15 cellular contexts compared by ENCODE assay signal in genomic region chr5:5738797-5739489, GRCh38.
DNase-seq lines count a peak whose midpoint lies in the region; ATAC-seq, FAIRE-seq and TF ChIP-seq lines count a peak whose summit lies in the region.
"Had no signal": no experiment of that assay in that cellular context is flagged by ENCODE, and none has a peak within 500 bp of the region (broad histone marks: within the 10 kb centered on the region; RNA-seq: fewer than 3 reads in every experiment).

No MANE protein-coding gene starts in this region.

- no peaks in the 10 kb centered on the region for H3K79me2 ChIP-seq in neural progenitor cell (ENCODE audit: low read depth)

- peaks cover 0 to 16% of the 10 kb centered on the region in 2 donors for H3K36me3 Mint-ChIP-seq in activated naive CD4-positive, alpha-beta T cell treated with anti-CD3 and anti-CD28 coated beads, Interleukin-2, amount 50 U/mL, for 72 hours
- H3K36me3 Mint-ChIP-seq in neural progenitor cell: no peaks in the 10 kb centered on the region

- no peak overlapping the region for H3K4me2 ChIP-seq in neural progenitor cell

- H3K36me3 ChIP-seq in SJCRH30: no peaks in the 10 kb centered on the region
- no peaks in the 10 kb centered on the region for H3K36me3 ChIP-seq in neural progenitor cell
- H3K36me3 ChIP-seq: spleen, upper lobe of left lung had no signal

- no peaks in the 10 kb centered on the region for H3K27me3 Mint-ChIP-seq in neural progenitor cell (ENCODE audit: insufficient read depth, low read depth)

- DNase-seq in GM18507 (ENCODE audit: extremely low spot score, insufficient read length, low read depth) (no peak), SJCRH30 (no peak), neural progenitor cell (ENCODE audit: low spot score) (no peak), left colon (no peak)
- no peak for DNase-seq in activated naive CD4-positive, alpha-beta T cell treated with anti-CD3 and anti-CD28 coated beads, Interleukin-2, amount 50 U/mL, for 72 hours (ENCODE audit: low spot score in 2 of 2)
- DNase-seq: effector CD8-positive, alpha-beta T cell; MM.1S; NCI-H446 treated with DMSO at 0.1 percent for 48 hours; RPMI8226; spleen; upper lobe of left lung had no signal

- intact Hi-C loops in left colon (cut with DNase I, micrococcal nuclease): no loop called here

- TF ChIP-seq CTCF in neural progenitor cell (IDR thresholded peaks at IDR 0.05): no peak

- no peak overlapping the region for H3K27ac Mint-ChIP-seq in activated naive CD4-positive, alpha-beta T cell treated with anti-CD3 and anti-CD28 coated beads, Interleukin-2, amount 50 U/mL, for 72 hours
- H3K27ac Mint-ChIP-seq in neural progenitor cell: no peak overlapping the region

- H3K27ac ChIP-seq in SJCRH30 (no peak overlapping the region), neural progenitor cell (no peak overlapping the region)
- H3K27ac ChIP-seq: spleen, upper lobe of left lung had no signal

- ATAC-seq in GM21360 (IDR thresholded peaks at IDR 0.05; ENCODE audit: unreplicated experiment) (peak; percentile 81), HG02884 (IDR thresholded peaks at IDR 0.05; ENCODE audit: unreplicated experiment) (peak; percentile 90), HG03521 (IDR thresholded peaks at IDR 0.05; ENCODE audit: unreplicated experiment) (peak; percentile 65), left colon (no peak)
- no peak for ATAC-seq in activated naive CD4-positive, alpha-beta T cell treated with anti-CD3 and anti-CD28 coated beads, Interleukin-2, amount 50 U/mL, for 72 hours
- ATAC-seq: left lobe of liver had no signal

- peak; percentile 68 for FAIRE-seq in GM18507 (lab: Jason Lieb, UNC)

- H3K4me3 ChIP-seq in SJCRH30: no peak overlapping the region
- H3K4me3 ChIP-seq in neural progenitor cell: no peak overlapping the region
- H3K4me3 ChIP-seq: spleen, upper lobe of left lung had no signal

- no peaks in the 10 kb centered on the region for H3K4me1 Mint-ChIP-seq in neural progenitor cell

- H3K9ac ChIP-seq in neural progenitor cell: no peak overlapping the region

- no peaks in the 10 kb centered on the region for H3K4me1 ChIP-seq in SJCRH30
- no peaks in the 10 kb centered on the region for H3K4me1 ChIP-seq in neural progenitor cell
- H3K4me1 ChIP-seq: upper lobe of left lung had no signal

- no peak overlapping the region for H3K4me3 Mint-ChIP-seq in neural progenitor cell

- no peak overlapping the region for H2AFZ ChIP-seq in neural progenitor cell (replicated peaks)

- no peaks in the 10 kb centered on the region for H4K20me1 ChIP-seq in neural progenitor cell (ENCODE audit: low read depth)

- peaks cover 11 to 17% of the 10 kb centered on the region in 2 donors for H3K9me3 Mint-ChIP-seq in activated naive CD4-positive, alpha-beta T cell treated with anti-CD3 and anti-CD28 coated beads, Interleukin-2, amount 50 U/mL, for 72 hours
- H3K9me3 Mint-ChIP-seq in neural progenitor cell: peaks cover 11% of the 10 kb centered on the region

- no peaks in the 10 kb centered on the region for H3F3A ChIP-seq in neural progenitor cell (ENCODE audit: low read depth)

- H3K9me3 ChIP-seq in SJCRH30 (replicated peaks) (no peaks in the 10 kb centered on the region), neural progenitor cell (ENCODE audit: low read depth) (peaks cover 7% of the 10 kb centered on the region)

- H3K27me3 ChIP-seq in SJCRH30 (no peaks in the 10 kb centered on the region), neural progenitor cell (no peaks in the 10 kb centered on the region)
- H3K27me3 ChIP-seq: spleen, upper lobe of left lung had no signal

Comparison
In these comparisons a context has a peak if more than half of its experiments do, and no peak if none do; other contexts are left out.
1. ATAC-seq: peak in GM21360 (single experiment), HG02884 (single experiment) and HG03521 (single experiment); none in activated naive CD4-positive, alpha-beta T cell treated with anti-CD3 and anti-CD28 coated beads, Interleukin-2, amount 50 U/mL, for 72 hours (0 of 2) and left colon (single experiment).